ENCODE assay signal across 11 cellular contexts in the genomic region with DNA sequence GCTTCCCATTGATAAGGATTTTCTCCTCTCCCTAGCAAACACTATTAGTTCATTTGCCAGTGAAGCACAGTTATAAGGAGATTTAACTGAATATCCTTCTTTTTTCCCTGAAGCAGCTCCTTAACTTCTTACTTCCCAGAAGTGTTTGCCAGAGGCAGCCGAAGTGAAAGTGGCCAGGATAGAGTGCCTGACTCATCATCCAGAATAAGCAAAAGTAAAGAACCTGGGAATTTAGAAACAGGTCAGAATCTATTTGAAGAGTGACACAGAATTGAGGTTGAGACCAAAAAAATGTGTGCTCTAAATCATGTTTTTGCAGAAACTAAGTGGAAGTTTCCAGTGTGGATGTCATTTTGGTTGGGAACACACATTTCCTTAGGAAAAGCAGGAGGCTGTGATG.
DNase-seq lines count a peak whose midpoint lies in the region.
"Had no signal": no experiment of that assay in that cellular context is flagged by ENCODE, and none has a peak within 500 bp of the region (broad histone marks: within the 10 kb centered on the region; RNA-seq: fewer than 3 reads in every experiment).

No MANE protein-coding gene starts in this region.

- DNase-seq in DMS53 (lab: John Stamatoyannopoulos, UW) (peak; percentile 50), H4 (ENCODE audit: low spot score) (peak; percentile 41), kidney tubule cell (ENCODE audit: low spot score) (peak; percentile 30), renal cortical epithelial cell (ENCODE audit: low read depth) (peak; percentile 22), T-helper 2 cell (no peak), NCI-H1105 treated with DMSO at 0.1 percent for 48 hours (lab: John Stamatoyannopoulos, UW) (no peak)
- DNase-seq: Calu3; CD8-positive, alpha-beta T cell; H7; HFFc6; IMR-90 had no signal

Comparison
In these comparisons a context has a peak if more than half of its experiments do, and no peak if none do; other contexts are left out.
1. DNase-seq: peak in DMS53 (single experiment), H4 (single experiment), kidney tubule cell (single experiment) and renal cortical epithelial cell (single experiment); none in T-helper 2 cell (0 of 5) and NCI-H1105 treated with DMSO at 0.1 percent for 48 hours (single experiment).